17 cellular contexts compared by ENCODE assay signal in genomic region chr1:55262822-55263221, GRCh38. TPM values are rescaled to one million over a fixed set of nuclear protein-coding genes. Genes with fewer than 3 reads are reported as not detected.
DNase-seq lines count a peak whose midpoint lies in the region; ATAC-seq and TF ChIP-seq lines count a peak whose summit lies in the region.
"Had no signal": no experiment of that assay in that cellular context is flagged by ENCODE, and none has a peak within 500 bp of the region (broad histone marks: within the 10 kb centered on the region; RNA-seq: fewer than 3 reads in every experiment).

No MANE protein-coding gene starts in this region.

- no peaks in the 10 kb centered on the region for H3K9me3 ChIP-seq in osteoblast (ENCODE audit: low read depth, low read length)
- H3K9me3 ChIP-seq: vagina had no signal

- H3K27ac ChIP-seq in osteoblast (ENCODE audit: low read depth, low read length), result no peak overlapping the region
- H3K27ac ChIP-seq: vagina had no signal

- H2AFZ ChIP-seq in osteoblast (ENCODE audit: low read length), result no peak overlapping the region

- no peak for TF ChIP-seq CTCF in choroid plexus epithelial cell (conservative IDR thresholded peaks at IDR 0.05; ENCODE audit: low read depth, low read length)
- no peak for TF ChIP-seq CTCF in osteoblast (IDR thresholded peaks at IDR 0.05; ENCODE audit: extremely low read depth, low read depth, low read length)

- H3K4me3 ChIP-seq in choroid plexus epithelial cell (ENCODE audit: low read depth, low read length), result no peak overlapping the region
- no peak overlapping the region for H3K4me3 ChIP-seq in osteoblast (ENCODE audit: insufficient read depth, low read length)
- H3K4me3 ChIP-seq: vagina had no signal

- no peaks in the 10 kb centered on the region for H3K27me3 ChIP-seq in osteoblast (ENCODE audit: insufficient read depth, low read length)
- H3K27me3 ChIP-seq: vagina had no signal

- no peaks in the 10 kb centered on the region for H3K4me1 ChIP-seq in osteoblast (ENCODE audit: insufficient read depth, low read length)
- H3K4me1 ChIP-seq: vagina had no signal

- ATAC-seq in left lobe of liver, result no peak
- ATAC-seq: activated T-cell treated with anti-CD3 and anti-CD28 coated beads, Interleukin-2, amount 50 U/mL, for 4 hours; stimulated activated naive CD8-positive, alpha-beta T cell treated with anti-CD3 and anti-CD28 coated beads, Interleukin-15, amount 100 ng/mL, for 72 hours had no signal

- H4K20me1 ChIP-seq in osteoblast (ENCODE audit: insufficient read depth, low read length), result no peaks in the 10 kb centered on the region

- no peaks in the 10 kb centered on the region for H3K79me2 ChIP-seq in osteoblast (ENCODE audit: insufficient read depth, low read length)

- H3K36me3 ChIP-seq in osteoblast (ENCODE audit: insufficient read depth, low read length), result no peaks in the 10 kb centered on the region
- H3K36me3 ChIP-seq: vagina had no signal

- peak; percentile 76 for DNase-seq in EH (ENCODE audit: low read depth)
- peak; percentile 41 for DNase-seq in NCI-H69 (lab: John Stamatoyannopoulos, UW)
- peak; percentile 82 for DNase-seq in choroid plexus epithelial cell (ENCODE audit: low read depth)
- DNase-seq in osteoblast (ENCODE audit: insufficient read length, low spot score, missing footprints), result peak; percentile 87
- DNase-seq in DMS53 treated with DMSO at 0.1 percent for 48 hours (lab: John Stamatoyannopoulos, UW; ENCODE audit: unreplicated experiment), result no peak
- no peak for DNase-seq in 8988T
- no peak for DNase-seq in left lobe of liver (ENCODE audit: low spot score)
- no peak for DNase-seq in NCI-H82 (lab: John Stamatoyannopoulos, UW)
- DNase-seq: activated CD4-positive, alpha-beta T cell treated with anti-CD3 and anti-CD28 coated beads, Interleukin-2, amount 50 U/mL, for 4 hours; activated T-cell treated with anti-CD3 and anti-CD28 coated beads, Interleukin-2, amount 50 U/mL, for 4 hours; AML-193; glutamatergic neuron; NCI-H2081; NCI-H526; retina; stimulated activated naive CD8-positive, alpha-beta T cell treated with anti-CD3 and anti-CD28 coated beads, Interleukin-15, amount 100 ng/mL, for 72 hours had no signal

- H3K4me2 ChIP-seq in osteoblast (ENCODE audit: insufficient read depth, low read length), result no peak overlapping the region

RNA-seq across cellular contexts. Expression of gene USP24, which starts 47.7 kb away (rescaled TPM):
- total RNA-seq in osteoblast (40.7 and 43.1 TPM in 2 replicates), left lobe of liver (17.7 TPM)

Comparison
In these comparisons a context has a peak if more than half of its experiments do, and no peak if none do; other contexts are left out.
1. DNase-seq: peak in EH (single experiment), NCI-H69 (single experiment), choroid plexus epithelial cell (single experiment) and osteoblast (single experiment); none in DMS53 treated with DMSO at 0.1 percent for 48 hours (single experiment), 8988T (single experiment), left lobe of liver (single experiment) and NCI-H82 (single experiment).